In the genomic region with DNA sequence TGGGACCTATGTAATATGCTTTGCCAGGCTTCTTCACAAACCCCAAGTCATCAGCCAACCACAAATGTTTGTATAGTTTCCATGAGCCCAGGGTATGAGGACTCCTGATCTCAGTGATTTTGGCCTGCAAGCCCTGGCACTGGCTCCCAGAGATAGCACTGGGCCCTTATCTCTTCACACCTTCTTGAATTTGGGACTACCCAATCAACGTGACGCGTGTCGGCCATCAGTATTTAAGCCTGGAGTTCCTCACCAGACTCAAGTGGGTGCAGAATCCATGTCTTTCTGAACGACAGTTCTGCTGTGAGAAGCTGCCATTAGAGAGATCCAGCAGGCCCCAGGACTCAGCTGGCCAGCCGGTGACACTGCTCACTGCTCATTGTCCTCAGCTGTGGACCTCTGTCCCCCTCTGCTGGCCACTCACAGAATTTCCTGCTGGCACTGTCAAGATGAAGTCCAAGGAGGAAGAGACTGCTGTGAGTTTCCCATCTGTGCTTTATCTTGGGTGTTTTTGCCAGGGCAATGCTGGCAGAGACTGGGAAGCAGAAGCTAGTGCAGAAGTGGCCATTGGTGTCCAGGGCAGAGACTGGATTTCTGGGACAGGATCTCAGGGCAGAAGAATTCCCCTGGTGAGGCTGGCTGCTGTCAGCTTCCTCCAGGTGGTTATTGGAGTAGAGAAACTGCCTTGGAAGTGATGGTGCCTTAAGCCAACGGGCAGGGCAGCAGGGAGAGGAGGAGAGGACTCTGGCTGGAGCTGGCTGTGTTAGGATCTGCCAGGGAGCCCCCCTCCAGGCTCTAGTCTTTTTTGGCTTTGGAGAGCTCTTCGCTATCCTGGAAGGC, we compare ENCODE assay signal across 8 cellular contexts. TPM values are rescaled to one million over a fixed set of nuclear protein-coding genes. Genes with fewer than 3 reads are reported as not detected.
DNase-seq lines count a peak whose midpoint lies in the region; TF ChIP-seq lines count a peak whose summit lies in the region.

No MANE protein-coding gene starts in this region.

- H3K4me3 ChIP-seq in SK-N-SH (ENCODE audit: low read depth in 2 of 2, low read length in 1 of 2), result no peak overlapping the region; a peak in 1 of 4 replicates
- H3K4me3 ChIP-seq in trophoblast cell (ENCODE audit: low read depth, low read length), result no peak overlapping the region
- H3K4me3 ChIP-seq in tibial nerve, result no peak overlapping the region

- peak; percentile 100 for TF ChIP-seq RAD21 in SK-N-SH (IDR thresholded peaks at IDR 0.05; ENCODE audit: low read length)

- no peaks in the 10 kb centered on the region for H3K36me3 ChIP-seq in SK-N-SH (replicated peaks in 1 of 2; ENCODE audit: control insufficient read depth in 1 of 2, insufficient read depth in 2 of 2, low read length in 1 of 2)
- H3K36me3 ChIP-seq in trophoblast cell (ENCODE audit: control insufficient read depth in 1 of 2, insufficient read depth in 2 of 2, low read length in 2 of 2), result no peaks in the 10 kb centered on the region
- no peaks in the 10 kb centered on the region for H3K36me3 ChIP-seq in tibial nerve

- peak overlapping the region; percentile 61 for H3K4me3 Mint-ChIP-seq in glutamatergic neuron (ENCODE audit: unreplicated experiment)

- TF ChIP-seq CTCF in SK-N-SH (IDR thresholded peaks at IDR 0.05), result peak; percentile 94
- TF ChIP-seq CTCF in glutamatergic neuron (IDR thresholded peaks at IDR 0.05; ENCODE audit: partially characterized antibody, unreplicated experiment), result peak; percentile 97
- peak; percentile 92 to 97 (median 97) for TF ChIP-seq CTCF in tibial nerve (IDR thresholded peaks at IDR 0.05)

- H2AFZ ChIP-seq in SK-N-SH (ENCODE audit: low read depth), result no peak overlapping the region
- no peak overlapping the region for H2AFZ ChIP-seq in trophoblast cell (ENCODE audit: insufficient read depth, low read length, poor library complexity)

- H2AK5ac ChIP-seq in trophoblast cell (ENCODE audit: low read length), result no peak overlapping the region

- H3K4me1 Mint-ChIP-seq in glutamatergic neuron (ENCODE audit: low read depth, unreplicated experiment), result peaks cover 62% of the 10 kb centered on the region

- peaks cover 21% of the 10 kb centered on the region for H3K9me3 Mint-ChIP-seq in glutamatergic neuron (ENCODE audit: unreplicated experiment)

- H3K27me3 ChIP-seq in SK-N-SH (ENCODE audit: insufficient read depth) (no peaks in the 10 kb centered on the region), trophoblast cell (ENCODE audit: insufficient read depth, low read length) (no peaks in the 10 kb centered on the region), tibial nerve (no peaks in the 10 kb centered on the region)

- 48% methylated on average over 8 of the region's 8 CpGs for WGBS in SK-N-SH (ENCODE audit: low lambda C conversion rate)
- WGBS in trophoblast cell (ENCODE audit: extremely low coverage, insufficient coverage, insufficient read length), result no CpG with 5 or more reads among the region's 8 CpGs
- 35 to 48% methylated on average over 8 of the region's 8 CpGs for WGBS in tibial nerve, 2 donors

- H3K27ac ChIP-seq in SK-N-SH (ENCODE audit: low read depth in 2 of 2, low read length in 1 of 2), result no peak overlapping the region
- H3K27ac ChIP-seq in trophoblast cell (ENCODE audit: low read depth, low read length), result no peak overlapping the region
- H3K27ac ChIP-seq in tibial nerve, result peak overlapping the region in 1 of 4 donors; percentile 38

- H3K18ac ChIP-seq in trophoblast cell (ENCODE audit: low read length), result no peak overlapping the region

- no peak overlapping the region for H3K14ac ChIP-seq in trophoblast cell (ENCODE audit: low read length)

- H2BK12ac ChIP-seq in trophoblast cell (ENCODE audit: low read length), result no peak overlapping the region

- peaks cover 9% of the 10 kb centered on the region for H3K79me1 ChIP-seq in trophoblast cell (ENCODE audit: low read length)

- H3K23ac ChIP-seq in trophoblast cell (ENCODE audit: low read length), result no peak overlapping the region

- H3K4me1 ChIP-seq in SK-N-SH (ENCODE audit: control insufficient read depth in 1 of 2, insufficient read depth in 2 of 2, low read depth in 1 of 2, low read length in 1 of 2) (peaks cover 14 to 19% of the 10 kb centered on the region in 2 experiments; a peak in 3 of 4 replicates), trophoblast cell (ENCODE audit: control insufficient read depth in 1 of 2, insufficient read depth in 2 of 2, low read length in 2 of 2) (peaks cover 12 to 17% of the 10 kb centered on the region in 2 experiments), tibial nerve (peaks cover 0 to 48% (median 6%) of the 10 kb centered on the region in 4 donors)

- no peaks in the 10 kb centered on the region for H3F3A ChIP-seq in SK-N-SH (replicated peaks; ENCODE audit: insufficient read depth)

- DNase-seq in A172 (ENCODE audit: low spot score) (peak; percentile 90), GM19240 (ENCODE audit: insufficient read length, low spot score) (peak; percentile 75), NCI-H1092 treated with DMSO at 0.1 percent for 48 hours (lab: John Stamatoyannopoulos, UW) (peak; percentile 80), SK-N-SH (peak; percentile 90), glutamatergic neuron (peak; percentile 95), trophoblast cell (peak; percentile 82 to 94), tibial nerve (ENCODE audit: low spot score in 2 of 2) (peak; percentile 92 to 98)
- DNase-seq in activated naive CD4-positive, alpha-beta T cell treated with anti-CD3 and anti-CD28 coated beads, Interleukin-2, amount 50 U/mL, for 16 hours, result peak; percentile 85

- peaks cover 18% of the 10 kb centered on the region for H3K27me3 Mint-ChIP-seq in glutamatergic neuron (ENCODE audit: unreplicated experiment)

- no peak overlapping the region for H3K4me2 ChIP-seq in SK-N-SH
- no peak overlapping the region for H3K4me2 ChIP-seq in trophoblast cell (ENCODE audit: low read length)

- H4K91ac ChIP-seq in trophoblast cell (ENCODE audit: low read depth, low read length), result no peak overlapping the region

- no peak overlapping the region for H4K8ac ChIP-seq in trophoblast cell (ENCODE audit: low read depth, low read length)

- no peak for TF ChIP-seq POLR2A in tibial nerve (IDR thresholded peaks at IDR 0.05)

- H3K79me2 ChIP-seq in SK-N-SH (ENCODE audit: insufficient read depth) (no peaks in the 10 kb centered on the region), trophoblast cell (ENCODE audit: control insufficient read depth, insufficient read depth, low read length, poor library complexity) (no peaks in the 10 kb centered on the region)

- H3K4ac ChIP-seq in trophoblast cell (ENCODE audit: low read depth, low read length), result no peak overlapping the region

- no peaks in the 10 kb centered on the region for H3K36me3 Mint-ChIP-seq in glutamatergic neuron (ENCODE audit: unreplicated experiment)

- no peaks in the 10 kb centered on the region for H4K20me1 ChIP-seq in SK-N-SH (ENCODE audit: insufficient read depth)

- POLR2A ChIA-PET in SK-N-SH (lab: Yijun Ruan, JAX), result no interaction called here

- H4K12ac ChIP-seq in trophoblast cell (ENCODE audit: low read depth, low read length), result no peak overlapping the region

- peak overlapping the region; percentile 91 for H3K27ac Mint-ChIP-seq in glutamatergic neuron (ENCODE audit: unreplicated experiment)

- CTCF ChIA-PET in SK-N-SH (lab: Yijun Ruan, JAX), result interaction anchor here (0.7 to 38.3 kb wide), 79 partner anchors 10 to 676 kb away, joined by 3 to 1368 read pairs (median 5); a partner anchor contains a TSS

- H2BK120ac ChIP-seq in trophoblast cell (ENCODE audit: insufficient read depth, low read length, poor library complexity), result no peak overlapping the region

- H3K9me3 ChIP-seq in SK-N-SH, result no peaks in the 10 kb centered on the region
- H3K9me3 ChIP-seq in trophoblast cell (ENCODE audit: insufficient read depth, low read depth, low read length), result no peaks in the 10 kb centered on the region
- H3K9me3 ChIP-seq in tibial nerve, result no peaks in the 10 kb centered on the region

- no peaks in the 10 kb centered on the region for H3K9me2 ChIP-seq in SK-N-SH

- H3K9ac ChIP-seq in SK-N-SH, result no peak overlapping the region
- no peak overlapping the region for H3K9ac ChIP-seq in trophoblast cell (ENCODE audit: low read length)

- H2BK5ac ChIP-seq in trophoblast cell (ENCODE audit: low read depth, low read length, poor library complexity), result no peak overlapping the region

- TF ChIP-seq EP300 in SK-N-SH (IDR thresholded peaks at IDR 0.05; ENCODE audit: borderline replicate concordance in 1 of 2, low read depth in 1 of 2, low read length in 1 of 2) (no peak), tibial nerve (IDR thresholded peaks at IDR 0.05) (peak in 1 of 2 donors; percentile 40)

TF ChIP-seq in SK-N-SH, 30 proteins besides CTCF, POLR2A, EP300 and RAD21 (continues in another document):
- TF ChIP-seq SMC3 (IDR thresholded peaks at IDR 0.05; ENCODE audit: low read depth, low read length) (peak; percentile 98), MXI1 (IDR thresholded peaks at IDR 0.05; ENCODE audit: low read depth, low read length) (0 out of 2 replicates have a peak, but pooled peaks have one; percentile 26), FOSL2 (IDR thresholded peaks at IDR 0.05; ENCODE audit: borderline replicate concordance, low read depth) (no peak), YY1 (IDR thresholded peaks at IDR 0.05; ENCODE audit: low read depth) (no peak), RFX5 (IDR thresholded peaks at IDR 0.05; ENCODE audit: low read length) (0 out of 2 replicates have a peak, but pooled peaks have one; percentile 46)

RNA-seq across cellular contexts. Expression of a gene that starts 28.4 kb away (rescaled TPM):
- total RNA-seq in A172 (2014; rRNA removed; shearing (Covaris generic)), result 8.1 and 11.9 TPM in 2 replicates
- polyA plus RNA-seq in SK-N-SH (2012; rRNA removed), result 5.3 and 6.0 TPM in 2 replicates
- polyA plus RNA-seq in SK-N-SH (2012; cell fraction: cytosol; rRNA removed), result 3.0 and 4.9 TPM in 2 replicates
- polyA plus RNA-seq in SK-N-SH (2012; cell fraction: nucleus; rRNA removed), result 5.9 and 6.8 TPM in 2 replicates
- 80.1 TPM for total RNA-seq in glutamatergic neuron (ENCODE audit: unreplicated experiment)
- polyA plus RNA-seq in trophoblast cell (2013), result 2.3 and 2.4 TPM in 2 replicates
- 1 to 10 TPM; 2.4 to 4.8 (median 2.7) TPM for total RNA-seq in tibial nerve

RNA-seq across cellular contexts. Expression of a gene that starts 44.7 kb away (rescaled TPM):
- total RNA-seq in A172 (2014; rRNA removed; shearing (Covaris generic)), result 12.3 and 13.9 TPM in 2 replicates
- polyA plus RNA-seq in SK-N-SH (2012; rRNA removed), result 4.4 and 6.4 TPM in 2 replicates
- polyA plus RNA-seq in SK-N-SH (2012; cell fraction: cytosol; rRNA removed), result 6.1 TPM in 2 replicates
- polyA plus RNA-seq in SK-N-SH (2012; cell fraction: nucleus; rRNA removed), result 3.4 and 4.5 TPM in 2 replicates
- total RNA-seq in glutamatergic neuron (ENCODE audit: unreplicated experiment), result 9.2 TPM
- 4.3 TPM in 2 replicates for polyA plus RNA-seq in trophoblast cell (2013)
- 10 to 100 TPM; 10.5 to 15.5 (median 14.1) TPM for total RNA-seq in tibial nerve
